8 cellular contexts compared by ENCODE assay signal in genomic region chr3:139202226-139202958, GRCh38.
DNase-seq lines count a peak whose midpoint lies in the region; ATAC-seq, FAIRE-seq and TF ChIP-seq lines count a peak whose summit lies in the region.

No MANE protein-coding gene starts in this region.

- peak; percentile 56 for ATAC-seq in HG02759 (IDR thresholded peaks at IDR 0.05; ENCODE audit: unreplicated experiment)
- no peak for ATAC-seq in GM21381 (IDR thresholded peaks at IDR 0.05; ENCODE audit: unreplicated experiment)

- FAIRE-seq in GM12892 (lab: Jason Lieb, UNC) = peak; percentile 36

- no peak for TF ChIP-seq POLR2A in GM12892 (IDR thresholded peaks at IDR 0.05; ENCODE audit: low read depth, low read length)

- DNase-seq in GM12892 (ENCODE audit: insufficient read length) (no peak), RPMI7951 (ENCODE audit: low read depth) (peak; percentile 82), inferior parietal cortex (ENCODE audit: extremely low spot score) (peak; percentile 40), A172 (ENCODE audit: low spot score) (no peak), NCI-H226 (no peak), mesenteric fat pad (ENCODE audit: low spot score) (no peak)

Comparison
In these comparisons a context has a peak if more than half of its experiments do, and no peak if none do; other contexts are left out.
1. DNase-seq: peak in RPMI7951 (single experiment) and inferior parietal cortex (single experiment); none in GM12892 (single experiment), A172 (single experiment), NCI-H226 (single experiment) and mesenteric fat pad (single experiment).